ENCODE assay signal across 9 cellular contexts in the genomic region with DNA sequence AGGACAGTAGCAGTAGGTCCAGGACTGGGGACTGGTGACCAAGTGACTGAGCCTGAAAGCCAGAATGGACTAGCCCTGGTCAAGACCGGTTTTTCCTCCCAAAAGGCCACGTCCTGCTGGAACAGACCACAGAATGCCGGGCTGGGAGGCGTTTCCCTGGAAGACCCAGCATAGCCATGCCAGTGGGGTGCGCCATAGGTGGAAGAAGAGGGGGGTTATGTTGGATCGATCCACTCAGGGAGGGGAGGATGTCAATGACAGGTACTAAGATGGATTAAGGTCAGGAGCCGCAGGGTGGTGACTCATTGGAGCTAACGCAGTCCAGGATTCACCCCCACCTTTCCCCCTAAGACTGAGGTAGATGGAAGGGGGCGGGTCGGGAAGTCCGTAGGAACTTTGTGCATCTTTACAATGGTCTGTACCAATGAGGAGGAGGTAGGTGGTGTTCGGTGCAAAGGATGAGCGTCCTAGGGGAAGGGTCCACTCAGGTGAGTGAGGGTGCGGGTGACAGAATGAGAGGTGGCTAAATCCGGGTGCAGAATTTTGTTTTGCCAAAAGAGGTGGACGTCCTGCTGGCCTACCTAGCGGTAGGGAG. TPM values are rescaled to one million over a fixed set of nuclear protein-coding genes. Genes with fewer than 3 reads are reported as not detected.
DNase-seq lines count a peak whose midpoint lies in the region; ATAC-seq and TF ChIP-seq lines count a peak whose summit lies in the region.
"Had no signal": no experiment of that assay in that cellular context is flagged by ENCODE, and none has a peak within 500 bp of the region (broad histone marks: within the 10 kb centered on the region; RNA-seq: fewer than 3 reads in every experiment).

No MANE protein-coding gene starts in this region.

- H3K4me3 Mint-ChIP-seq in activated CD8-positive, alpha-beta T cell treated with anti-CD3 and anti-CD28 coated beads for 36 hours: peak overlapping the region; percentile 5
- H3K4me3 Mint-ChIP-seq in activated CD8-positive, alpha-beta T cell treated with anti-CD3 and anti-CD28 coated beads, Interleukin-2, amount 10 ng/mL, durations not matched to agents 7 days and 5 days: no peak overlapping the region

- peaks cover 21 to 39% of the 10 kb centered on the region in 2 donors for H3K36me3 ChIP-seq in ascending aorta
- H3K36me3 ChIP-seq in transverse colon: peaks cover 0 to 32% (median 15%) of the 10 kb centered on the region in 4 donors

- no peak for DNase-seq in activated CD8-positive, alpha-beta T cell treated with anti-CD3 and anti-CD28 coated beads for 36 hours
- DNase-seq in activated CD8-positive, alpha-beta T cell treated with anti-CD3 and anti-CD28 coated beads, Interleukin-2, amount 10 ng/mL, durations not matched to agents 7 days and 5 days: no peak
- DNase-seq in ascending aorta (ENCODE audit: low spot score in 2 of 2): no peak
- peak; percentile 52 for DNase-seq in iPS-NIHi7 (ENCODE audit: extremely low spot score)
- DNase-seq in transverse colon: no peak
- DNase-seq in amniotic stem cell (lab: John Stamatoyannopoulos, UW): no peak

- ATAC-seq in activated CD8-positive, alpha-beta T cell treated with anti-CD3 and anti-CD28 coated beads for 36 hours: no peak
- ATAC-seq in activated CD8-positive, alpha-beta T cell treated with anti-CD3 and anti-CD28 coated beads, Interleukin-2, amount 10 ng/mL, durations not matched to agents 7 days and 5 days: no peak
- ATAC-seq in GM18909 (IDR thresholded peaks at IDR 0.05; ENCODE audit: poor library complexity, unreplicated experiment) (no peak), HG03097 (IDR thresholded peaks at IDR 0.05; ENCODE audit: low FRiP score, unreplicated experiment) (no peak)

- peaks cover 2% of the 10 kb centered on the region for H3K27me3 ChIP-seq in ascending aorta
- no peaks in the 10 kb centered on the region for H3K27me3 ChIP-seq in transverse colon

- CTCF ChIA-PET in activated CD8-positive, alpha-beta T cell treated with anti-CD3 and anti-CD28 coated beads for 36 hours (lab: Charles Lee): interaction anchor here (0.6 to 2.8 kb wide), 3 partner anchors 30 to 102 kb away, joined by 3 to 16 read pairs (median 5); no protein-coding TSS in a partner anchor
- CTCF ChIA-PET in activated CD8-positive, alpha-beta T cell treated with anti-CD3 and anti-CD28 coated beads, Interleukin-2, amount 10 ng/mL, durations not matched to agents 7 days and 5 days (lab: Charles Lee): interaction anchor here (2.9 kb wide), 1 partner anchor 29 kb away, joined by 19 read pairs; no protein-coding TSS in a partner anchor

- no peak for TF ChIP-seq CTCF in activated CD8-positive, alpha-beta T cell treated with anti-CD3 and anti-CD28 coated beads for 36 hours (IDR thresholded peaks at IDR 0.05)
- TF ChIP-seq CTCF in ascending aorta (IDR thresholded peaks at IDR 0.05) (no peak), transverse colon (IDR thresholded peaks at IDR 0.05) (no peak)

- peaks cover 8% of the 10 kb centered on the region for H3K9me3 Mint-ChIP-seq in activated CD8-positive, alpha-beta T cell treated with anti-CD3 and anti-CD28 coated beads for 36 hours
- H3K9me3 Mint-ChIP-seq in activated CD8-positive, alpha-beta T cell treated with anti-CD3 and anti-CD28 coated beads, Interleukin-2, amount 10 ng/mL, durations not matched to agents 7 days and 5 days (ENCODE audit: insufficient read depth): peaks cover 3% of the 10 kb centered on the region

- H3K4me1 Mint-ChIP-seq in activated CD8-positive, alpha-beta T cell treated with anti-CD3 and anti-CD28 coated beads for 36 hours (ENCODE audit: low read depth): peaks cover 18% of the 10 kb centered on the region
- peaks cover 16% of the 10 kb centered on the region for H3K4me1 Mint-ChIP-seq in activated CD8-positive, alpha-beta T cell treated with anti-CD3 and anti-CD28 coated beads, Interleukin-2, amount 10 ng/mL, durations not matched to agents 7 days and 5 days (ENCODE audit: low read depth)

- TF ChIP-seq POLR2A in transverse colon (IDR thresholded peaks at IDR 0.05): no peak

- H3K4me1 ChIP-seq in ascending aorta (peaks cover 0 to 12% of the 10 kb centered on the region in 2 donors), transverse colon (peaks cover 13 to 25% (median 19%) of the 10 kb centered on the region in 4 donors)

- no peak for TF ChIP-seq EP300 in transverse colon (IDR thresholded peaks at IDR 0.05; ENCODE audit: low read depth)

- POLR2A ChIA-PET in activated CD8-positive, alpha-beta T cell treated with anti-CD3 and anti-CD28 coated beads for 36 hours (lab: Charles Lee): interaction anchor here (2.2 kb wide), 1 partner anchor 32 kb away, joined by 6 read pairs; no protein-coding TSS in a partner anchor
- POLR2A ChIA-PET in activated CD8-positive, alpha-beta T cell treated with anti-CD3 and anti-CD28 coated beads, Interleukin-2, amount 10 ng/mL, durations not matched to agents 7 days and 5 days (lab: Charles Lee): no interaction called here

- H3K27ac ChIP-seq in ascending aorta (no peak overlapping the region), transverse colon (peak overlapping the region in 3 of 4 donors; percentile 19 to 69 (median 66))
- H3K27ac ChIP-seq: C4-2B had no signal

- intact Hi-C loops in activated CD8-positive, alpha-beta T cell treated with anti-CD3 and anti-CD28 coated beads for 36 hours (cut with micrococcal nuclease): loop anchor here (10.0 kb wide), 1 partner anchor 47 kb away; no protein-coding TSS in a partner anchor
- intact Hi-C loops in ascending aorta (cut with DNase I) (no loop called here), transverse colon (cut with DNase I; ENCODE audit: low total_unique reads) (no loop called here)

- in situ Hi-C loops in transverse colon (cut with MboI; ENCODE audit: low pct_ligation_motif_present in 1 of 4, low pct_unique_long_range_greater_than_20kb in 1 of 4, low sequenced_read_pairs in 3 of 4): no loop called here

- H3K27me3 Mint-ChIP-seq in activated CD8-positive, alpha-beta T cell treated with anti-CD3 and anti-CD28 coated beads for 36 hours: no peaks in the 10 kb centered on the region
- peaks cover 2% of the 10 kb centered on the region for H3K27me3 Mint-ChIP-seq in activated CD8-positive, alpha-beta T cell treated with anti-CD3 and anti-CD28 coated beads, Interleukin-2, amount 10 ng/mL, durations not matched to agents 7 days and 5 days (ENCODE audit: low read depth)

- 33 to 40% methylated on average over 1 to 17 of the region's 17 CpGs for WGBS in transverse colon (ENCODE audit: low coverage in 1 of 2), 2 donors

- H3K27ac Mint-ChIP-seq in activated CD8-positive, alpha-beta T cell treated with anti-CD3 and anti-CD28 coated beads for 36 hours: no peak overlapping the region
- no peak overlapping the region for H3K27ac Mint-ChIP-seq in activated CD8-positive, alpha-beta T cell treated with anti-CD3 and anti-CD28 coated beads, Interleukin-2, amount 10 ng/mL, durations not matched to agents 7 days and 5 days

- H3K9me3 ChIP-seq in ascending aorta (no peaks in the 10 kb centered on the region), transverse colon (peaks cover 0 to 4% of the 10 kb centered on the region in 2 donors)

- H3K4me3 ChIP-seq in ascending aorta (peak overlapping the region; percentile 14 to 36), transverse colon (peak overlapping the region in 3 of 4 donors; percentile 29 to 54 (median 40))

- peaks cover 31% of the 10 kb centered on the region for H3K36me3 Mint-ChIP-seq in activated CD8-positive, alpha-beta T cell treated with anti-CD3 and anti-CD28 coated beads for 36 hours (ENCODE audit: low read depth)
- peaks cover 58% of the 10 kb centered on the region for H3K36me3 Mint-ChIP-seq in activated CD8-positive, alpha-beta T cell treated with anti-CD3 and anti-CD28 coated beads, Interleukin-2, amount 10 ng/mL, durations not matched to agents 7 days and 5 days (ENCODE audit: low read depth)

RNA-seq across cellular contexts. Expression of a gene that starts 21.0 kb away (rescaled TPM):
- 100 to 1,000 TPM; 152 to 153 TPM for total RNA-seq in activated CD8-positive, alpha-beta T cell treated with anti-CD3 and anti-CD28 coated beads for 36 hours
- total RNA-seq in activated CD8-positive, alpha-beta T cell treated with anti-CD3 and anti-CD28 coated beads, Interleukin-2, amount 10 ng/mL, durations not matched to agents 7 days and 5 days: 100 to 1,000 TPM; 215 to 222 TPM
- 110 TPM for total RNA-seq in ascending aorta
- total RNA-seq in transverse colon: 100 to 1,000 TPM; 167 to 465 (median 204) TPM

RNA-seq across cellular contexts. Expression of a gene that starts 30.0 kb away (rescaled TPM):
- total RNA-seq in activated CD8-positive, alpha-beta T cell treated with anti-CD3 and anti-CD28 coated beads for 36 hours: 1 to 10 TPM; 3.7 to 4.2 TPM
- total RNA-seq in activated CD8-positive, alpha-beta T cell treated with anti-CD3 and anti-CD28 coated beads, Interleukin-2, amount 10 ng/mL, durations not matched to agents 7 days and 5 days: 1 to 10 TPM; 1.6 to 3.2 TPM
- total RNA-seq in ascending aorta (2.2 TPM), transverse colon (1 to 10 TPM in 2 of 4 donors, under 1 TPM in 1, not detected in 1; 1.00 to 4.3 (median 1.4) TPM)

RNA-seq across cellular contexts. Expression of a gene that starts 31.4 kb away (rescaled TPM):
- 1 to 10 TPM; 2.6 to 3.0 TPM for total RNA-seq in activated CD8-positive, alpha-beta T cell treated with anti-CD3 and anti-CD28 coated beads for 36 hours
- 1 to 10 TPM; 2.0 to 3.4 TPM for total RNA-seq in activated CD8-positive, alpha-beta T cell treated with anti-CD3 and anti-CD28 coated beads, Interleukin-2, amount 10 ng/mL, durations not matched to agents 7 days and 5 days
- total RNA-seq in ascending aorta (37.1 TPM), transverse colon (10 to 100 TPM in 1 of 4 donors, 1 to 10 TPM in 1, not detected in 2; 5.7 to 13.5 TPM)

RNA-seq across cellular contexts. Expression of a gene that starts 56.4 kb away (rescaled TPM):
- total RNA-seq in activated CD8-positive, alpha-beta T cell treated with anti-CD3 and anti-CD28 coated beads for 36 hours: 10 to 100 TPM; 13.7 to 14.3 TPM
- total RNA-seq in activated CD8-positive, alpha-beta T cell treated with anti-CD3 and anti-CD28 coated beads, Interleukin-2, amount 10 ng/mL, durations not matched to agents 7 days and 5 days: 10 to 100 TPM; 13.4 to 14.9 TPM
- 4.5 TPM for total RNA-seq in ascending aorta
- 10 to 100 TPM in 1 of 4 donors, 1 to 10 TPM in 3; 6.7 to 10.8 (median 8.6) TPM for total RNA-seq in transverse colon

Comparison
In these comparisons a context has a peak if more than half of its experiments do, and no peak if none do; other contexts are left out.
1. H3K27ac ChIP-seq: peak in transverse colon (3 of 4); none in ascending aorta (0 of 2).